Comparison of ENCODE assay signal across 14 cellular contexts in the genomic region with DNA sequence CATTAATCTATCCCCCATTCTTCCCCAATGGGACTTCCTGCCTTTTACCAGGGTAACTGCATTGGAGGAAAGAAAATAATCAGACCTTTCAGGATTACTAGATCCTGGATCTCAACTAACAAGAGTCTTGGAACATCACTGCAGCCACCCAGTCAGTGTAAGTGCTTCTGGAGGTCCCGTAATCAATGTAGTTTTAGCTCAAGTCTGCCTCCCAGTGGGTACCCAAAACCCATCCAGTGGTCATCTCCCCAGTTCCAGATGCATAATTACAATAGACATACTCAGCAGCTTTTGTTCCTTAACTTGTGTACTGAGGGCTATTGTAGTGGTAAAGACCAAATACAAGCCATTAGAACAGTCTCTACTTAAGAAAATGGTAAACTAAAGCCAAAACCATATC.
DNase-seq lines count a peak whose midpoint lies in the region; ATAC-seq and TF ChIP-seq lines count a peak whose summit lies in the region.
"Had no signal": no experiment of that assay in that cellular context is flagged by ENCODE, and none has a peak within 500 bp of the region (broad histone marks: within the 10 kb centered on the region; RNA-seq: fewer than 3 reads in every experiment).

No MANE protein-coding gene starts in this region.

- ATAC-seq in upper lobe of left lung (ENCODE audit: low FRiP score in 2 of 2): no peak
- ATAC-seq in CD8-positive, alpha-beta T cell: no peak
- ATAC-seq: K562 had no signal

- H3K27ac Mint-ChIP-seq in CD8-positive, alpha-beta T cell: no peak overlapping the region
- H3K27ac Mint-ChIP-seq in HFFc6: no peak overlapping the region

- TF ChIP-seq CTCF in LNCAP (IDR thresholded peaks at IDR 0.05): peak; percentile 20; the same call in 1 of the 2 replicates
- TF ChIP-seq CTCF in cardiac fibroblast (IDR thresholded peaks at IDR 0.05; ENCODE audit: low read depth, low read length): peak; percentile 42
- TF ChIP-seq CTCF in osteoblast (IDR thresholded peaks at IDR 0.05; ENCODE audit: extremely low read depth, low read depth, low read length): peak; percentile 29
- no peak for TF ChIP-seq CTCF in upper lobe of left lung (IDR thresholded peaks at IDR 0.05)
- TF ChIP-seq CTCF in CD8-positive, alpha-beta T cell (IDR thresholded peaks at IDR 0.05): no peak
- no peak for TF ChIP-seq CTCF in HFFc6 (IDR thresholded peaks at IDR 0.05)

- no peak overlapping the region for H3K4me2 ChIP-seq in osteoblast (ENCODE audit: insufficient read depth, low read length)
- H3K4me2 ChIP-seq: smooth muscle cell had no signal

- no peaks in the 10 kb centered on the region for H3K36me3 ChIP-seq in osteoblast (ENCODE audit: insufficient read depth, low read length)
- no peaks in the 10 kb centered on the region for H3K36me3 ChIP-seq in upper lobe of left lung
- H3K36me3 ChIP-seq in CD8-positive, alpha-beta T cell (ENCODE audit: insufficient read depth, low read length): no peaks in the 10 kb centered on the region

- intact Hi-C loops in CD8-positive, alpha-beta T cell (cut with DNase I, micrococcal nuclease): no loop called here

- H2AFZ ChIP-seq in osteoblast (ENCODE audit: low read length): no peak overlapping the region

- H3K4me1 ChIP-seq in osteoblast (ENCODE audit: insufficient read depth, low read length): no peaks in the 10 kb centered on the region
- no peaks in the 10 kb centered on the region for H3K4me1 ChIP-seq in upper lobe of left lung
- no peaks in the 10 kb centered on the region for H3K4me1 ChIP-seq in CD8-positive, alpha-beta T cell (ENCODE audit: insufficient read depth, low read length)

- H3K4me1 Mint-ChIP-seq in CD8-positive, alpha-beta T cell (ENCODE audit: low read depth): no peaks in the 10 kb centered on the region
- no peaks in the 10 kb centered on the region for H3K4me1 Mint-ChIP-seq in HFFc6 (ENCODE audit: low read depth)

- no peaks in the 10 kb centered on the region for H4K20me1 ChIP-seq in osteoblast (ENCODE audit: insufficient read depth, low read length)

- CTCF ChIA-PET in CD8-positive, alpha-beta T cell (lab: Charles Lee): no interaction called here

- 50 to 54% methylated on average over 1 of the region's 1 CpG for WGBS in upper lobe of left lung, 2 donors

- H3K27ac ChIP-seq in osteoblast (ENCODE audit: low read depth, low read length) (no peak overlapping the region), upper lobe of left lung (no peak overlapping the region)
- H3K27ac ChIP-seq in CD8-positive, alpha-beta T cell (ENCODE audit: low read depth, low read length): no peak overlapping the region
- H3K27ac ChIP-seq: 22Rv1 had no signal

- H3K27me3 ChIP-seq in osteoblast (ENCODE audit: insufficient read depth, low read length): no peaks in the 10 kb centered on the region
- no peaks in the 10 kb centered on the region for H3K27me3 ChIP-seq in upper lobe of left lung
- H3K27me3 ChIP-seq in CD8-positive, alpha-beta T cell (ENCODE audit: insufficient read depth, low read length): no peaks in the 10 kb centered on the region

- no peak for TF ChIP-seq POLR2A in upper lobe of left lung (IDR thresholded peaks at IDR 0.05)

- peaks cover 3% of the 10 kb centered on the region for H3K9me3 Mint-ChIP-seq in CD8-positive, alpha-beta T cell
- peaks cover 4% of the 10 kb centered on the region; the same call in 1 of the 2 replicates for H3K9me3 Mint-ChIP-seq in HFFc6

- H3K36me3 Mint-ChIP-seq in CD8-positive, alpha-beta T cell: no peaks in the 10 kb centered on the region
- no peaks in the 10 kb centered on the region for H3K36me3 Mint-ChIP-seq in HFFc6 (ENCODE audit: low read depth)

- no peaks in the 10 kb centered on the region for H3K79me2 ChIP-seq in osteoblast (ENCODE audit: insufficient read depth, low read length)

- no peak for TF ChIP-seq EP300 in upper lobe of left lung (IDR thresholded peaks at IDR 0.05)

- H3K4me3 Mint-ChIP-seq in CD8-positive, alpha-beta T cell: no peak overlapping the region
- no peak overlapping the region for H3K4me3 Mint-ChIP-seq in HFFc6

- POLR2A ChIA-PET in CD8-positive, alpha-beta T cell (lab: Charles Lee): no interaction called here

- H3K27me3 Mint-ChIP-seq in CD8-positive, alpha-beta T cell (ENCODE audit: low read depth): no peaks in the 10 kb centered on the region
- no peaks in the 10 kb centered on the region; the same call in 1 of the 2 replicates for H3K27me3 Mint-ChIP-seq in HFFc6 (ENCODE audit: insufficient read depth)

- H3K9me3 ChIP-seq in osteoblast (ENCODE audit: low read depth, low read length) (no peaks in the 10 kb centered on the region), upper lobe of left lung (no peaks in the 10 kb centered on the region)
- H3K9me3 ChIP-seq in CD8-positive, alpha-beta T cell (ENCODE audit: low read length): no peaks in the 10 kb centered on the region

- peak; percentile 41 for DNase-seq in DMS 273 (lab: John Stamatoyannopoulos, UW; ENCODE audit: unreplicated experiment)
- DNase-seq in DMS 273 treated with DMSO at 0.1 percent for 48 hours (lab: John Stamatoyannopoulos, UW): no peak
- peak; percentile 29 to 53 for DNase-seq in cardiac fibroblast (ENCODE audit: low read depth in 2 of 2)
- no peak for DNase-seq in osteoblast (ENCODE audit: insufficient read length, low spot score, missing footprints)
- DNase-seq in upper lobe of left lung: no peak
- DNase-seq in CD8-positive, alpha-beta T cell: no peak
- no peak for DNase-seq in HFFc6
- DNase-seq: activated T-cell treated with anti-CD3 and anti-CD28 coated beads, Interleukin-2, amount 50 U/mL, for 1 hour; mesenchymal stem cell; NK-92 treated with Interleukin-12 subunit alpha and Interleukin-12 subunit beta, amount 100 ng/mL, for 24 hours had no signal

- H3K4me3 ChIP-seq in cardiac fibroblast (replicated peaks in 1 of 2; ENCODE audit: low read depth in 2 of 2, low read length in 2 of 2): no peak overlapping the region
- H3K4me3 ChIP-seq in osteoblast (ENCODE audit: insufficient read depth, low read length): no peak overlapping the region
- no peak overlapping the region for H3K4me3 ChIP-seq in upper lobe of left lung
- H3K4me3 ChIP-seq in CD8-positive, alpha-beta T cell (ENCODE audit: low read depth, low read length): no peak overlapping the region
- H3K4me3 ChIP-seq: K562, smooth muscle cell had no signal

Comparison
In these comparisons a context has a peak if more than half of its experiments do, and no peak if none do; other contexts are left out.
1. DNase-seq: peak in DMS 273 (single experiment) and cardiac fibroblast (2 of 2); none in DMS 273 treated with DMSO at 0.1 percent for 48 hours (single experiment), osteoblast (single experiment), upper lobe of left lung (0 of 2), CD8-positive, alpha-beta T cell (0 of 7) and HFFc6 (single experiment).
2. CTCF ChIP-seq: peak in LNCAP (single experiment), cardiac fibroblast (single experiment) and osteoblast (single experiment); none in upper lobe of left lung (0 of 6), CD8-positive, alpha-beta T cell (single experiment) and HFFc6 (single experiment).